8 cellular contexts compared by ENCODE assay signal in genomic region chr2:113324684-113325160, GRCh38. TPM values are rescaled to one million over a fixed set of nuclear protein-coding genes. Genes with fewer than 3 reads are reported as not detected.
DNase-seq lines count a peak whose midpoint lies in the region; ATAC-seq, FAIRE-seq and TF ChIP-seq lines count a peak whose summit lies in the region.

No MANE protein-coding gene starts in this region.

- intact Hi-C loops in CD14-positive monocyte (cut with micrococcal nuclease), result no loop called here
- intact Hi-C loops in OCI-LY7 (cut with micrococcal nuclease; ENCODE audit: unreplicated experiment), result no loop called here
- intact Hi-C loops in activated T-helper 2 cell treated with anti-CD3 and anti-CD28 coated beads, Interferon-gamma antibody, Interleukin-2, Interleukin-4, amounts not matched to agents 10 μg/mL and 5 μg/mL and 100 μg/mL, durations not matched to agents 14 hours and 24 hours and 36 hours (cut with micrococcal nuclease), result no loop called here
- intact Hi-C loops in upper lobe of right lung (cut with DNase I), result no loop called here

- H4K20me1 ChIP-seq in OCI-LY7 (ENCODE audit: insufficient read depth, low read length), result no peaks in the 10 kb centered on the region

- CTCF ChIA-PET in OCI-LY7 (lab: Charles Lee; ENCODE audit: unreplicated experiment), result no interaction called here

- H3K4me1 ChIP-seq in HUES48 (ENCODE audit: control insufficient read depth, insufficient read depth, low read length) (0 out of 2 replicates have a peak, but pooled peaks cover 3% of the 10 kb centered on the region), OCI-LY7 (ENCODE audit: insufficient read depth, low read length, poor library complexity, severe bottlenecking) (no peaks in the 10 kb centered on the region), upper lobe of right lung (peaks cover 4% of the 10 kb centered on the region)

- H3K9ac ChIP-seq in HUES48 (ENCODE audit: low read depth, low read length), result no peak overlapping the region

- H3K4me3 ChIP-seq in HUES48 (ENCODE audit: low read depth, low read length) (peak overlapping the region; percentile 58), OCI-LY7 (ENCODE audit: low read depth, low read length, poor library complexity, severe bottlenecking) (no peak overlapping the region), upper lobe of right lung (peak overlapping the region; percentile 52)

- H3K27me3 ChIP-seq in HUES48 (ENCODE audit: control insufficient read depth, insufficient read depth, low read length), result peaks cover 16% of the 10 kb centered on the region
- H3K27me3 ChIP-seq in upper lobe of right lung, result no peaks in the 10 kb centered on the region

- ATAC-seq in upper lobe of right lung, result peak; percentile 86
- ATAC-seq in HG03354 (IDR thresholded peaks at IDR 0.05; ENCODE audit: poor library complexity, severe bottlenecking, unreplicated experiment), result no peak

- no peaks in the 10 kb centered on the region for H3K36me3 Mint-ChIP-seq in CD14-positive monocyte
- no peaks in the 10 kb centered on the region for H3K36me3 Mint-ChIP-seq in activated T-helper 2 cell treated with anti-CD3 and anti-CD28 coated beads, Interferon-gamma antibody, Interleukin-2, Interleukin-4, amounts not matched to agents 10 μg/mL and 5 μg/mL and 100 μg/mL, durations not matched to agents 14 hours and 24 hours and 36 hours (ENCODE audit: low read depth)
- H3K36me3 Mint-ChIP-seq in osteocyte (ENCODE audit: unreplicated experiment), result no peaks in the 10 kb centered on the region

- no peak overlapping the region for H3K27ac Mint-ChIP-seq in CD14-positive monocyte
- no peak overlapping the region for H3K27ac Mint-ChIP-seq in activated T-helper 2 cell treated with anti-CD3 and anti-CD28 coated beads, Interferon-gamma antibody, Interleukin-2, Interleukin-4, amounts not matched to agents 10 μg/mL and 5 μg/mL and 100 μg/mL, durations not matched to agents 14 hours and 24 hours and 36 hours
- H3K27ac Mint-ChIP-seq in osteocyte (ENCODE audit: unreplicated experiment), result peak overlapping the region; percentile 97

- H3K4me3 Mint-ChIP-seq in CD14-positive monocyte (peak overlapping the region; percentile 79 to 97), osteocyte (ENCODE audit: unreplicated experiment) (peak overlapping the region; percentile 77)
- H3K4me3 Mint-ChIP-seq in activated T-helper 2 cell treated with anti-CD3 and anti-CD28 coated beads, Interferon-gamma antibody, Interleukin-2, Interleukin-4, amounts not matched to agents 10 μg/mL and 5 μg/mL and 100 μg/mL, durations not matched to agents 14 hours and 24 hours and 36 hours (ENCODE audit: low read depth), result peak overlapping the region; percentile 67

- peak overlapping the region; percentile 32 for H3K4me2 ChIP-seq in OCI-LY7 (ENCODE audit: low read length)

- TF ChIP-seq CTCF in CD14-positive monocyte (IDR thresholded peaks at IDR 0.05), result no peak
- TF ChIP-seq CTCF in OCI-LY7 (conservative IDR thresholded peaks at IDR 0.05; ENCODE audit: low read length), result no peak
- no peak for TF ChIP-seq CTCF in osteocyte (IDR thresholded peaks at IDR 0.05)
- no peak for TF ChIP-seq CTCF in upper lobe of right lung (IDR thresholded peaks at IDR 0.05)

- DNase-seq in CD14-positive monocyte (ENCODE audit: low spot score), result no peak
- DNase-seq in OCI-LY7 (ENCODE audit: low spot score), result no peak
- peak; percentile 16 for DNase-seq in activated T-helper 2 cell treated with anti-CD3 and anti-CD28 coated beads, Interferon-gamma antibody, Interleukin-2, Interleukin-4, amounts not matched to agents 10 μg/mL and 5 μg/mL and 100 μg/mL, durations not matched to agents 14 hours and 24 hours and 36 hours (ENCODE audit: low spot score)
- DNase-seq in frontal cortex (ENCODE audit: low spot score in 2 of 2), result peak; percentile 52 to 76
- DNase-seq in osteocyte (ENCODE audit: extremely low spot score, unreplicated experiment), result peak; percentile 88
- peak; percentile 78 for DNase-seq in upper lobe of right lung

- BruUV-seq in OCI-LY7 (replicated peaks; lab: Mats Ljungman, UMichigan), result no TSS peak

- H3K27me3 Mint-ChIP-seq in CD14-positive monocyte (ENCODE audit: low read depth in 3 of 3) (peaks cover 7 to 24% (median 9%) of the 10 kb centered on the region in 3 donors), osteocyte (ENCODE audit: unreplicated experiment) (no peaks in the 10 kb centered on the region)
- H3K27me3 Mint-ChIP-seq in activated T-helper 2 cell treated with anti-CD3 and anti-CD28 coated beads, Interferon-gamma antibody, Interleukin-2, Interleukin-4, amounts not matched to agents 10 μg/mL and 5 μg/mL and 100 μg/mL, durations not matched to agents 14 hours and 24 hours and 36 hours (ENCODE audit: low read depth), result peaks cover 21% of the 10 kb centered on the region

- H3K27ac ChIP-seq in HUES48 (ENCODE audit: low read depth, low read length), result no peak overlapping the region
- H3K27ac ChIP-seq in OCI-LY7 (ENCODE audit: low read depth, low read length, poor library complexity, severe bottlenecking), result no peak overlapping the region
- peak overlapping the region; percentile 58 for H3K27ac ChIP-seq in upper lobe of right lung

- no peak overlapping the region for H2AFZ ChIP-seq in OCI-LY7 (ENCODE audit: low read length)

- POLR2A ChIA-PET in OCI-LY7 (lab: Charles Lee), result no interaction called here

- no peaks in the 10 kb centered on the region for H3K79me2 ChIP-seq in OCI-LY7 (ENCODE audit: insufficient read depth, low read depth, low read length)

- no peaks in the 10 kb centered on the region for H3K9me3 ChIP-seq in HUES48 (ENCODE audit: control insufficient read depth, insufficient read depth, low read length)
- no peaks in the 10 kb centered on the region for H3K9me3 ChIP-seq in OCI-LY7 (ENCODE audit: low read length)
- H3K9me3 ChIP-seq in upper lobe of right lung, result no peaks in the 10 kb centered on the region

- H3K36me3 ChIP-seq in HUES48 (ENCODE audit: control insufficient read depth, insufficient read depth, low read length) (no peaks in the 10 kb centered on the region), OCI-LY7 (ENCODE audit: insufficient read depth, low read length) (no peaks in the 10 kb centered on the region), upper lobe of right lung (no peaks in the 10 kb centered on the region)

- H3K4me1 Mint-ChIP-seq in CD14-positive monocyte, result peaks cover 13% of the 10 kb centered on the region
- peaks cover 14% of the 10 kb centered on the region for H3K4me1 Mint-ChIP-seq in activated T-helper 2 cell treated with anti-CD3 and anti-CD28 coated beads, Interferon-gamma antibody, Interleukin-2, Interleukin-4, amounts not matched to agents 10 μg/mL and 5 μg/mL and 100 μg/mL, durations not matched to agents 14 hours and 24 hours and 36 hours (ENCODE audit: low read depth)
- H3K4me1 Mint-ChIP-seq in osteocyte (ENCODE audit: unreplicated experiment), result peaks cover 41% of the 10 kb centered on the region

- peaks cover 0 to 2% (median 0%) of the 10 kb centered on the region in 7 donors for H3K9me3 Mint-ChIP-seq in CD14-positive monocyte
- no peaks in the 10 kb centered on the region for H3K9me3 Mint-ChIP-seq in activated T-helper 2 cell treated with anti-CD3 and anti-CD28 coated beads, Interferon-gamma antibody, Interleukin-2, Interleukin-4, amounts not matched to agents 10 μg/mL and 5 μg/mL and 100 μg/mL, durations not matched to agents 14 hours and 24 hours and 36 hours
- H3K9me3 Mint-ChIP-seq in osteocyte (ENCODE audit: unreplicated experiment), result no peaks in the 10 kb centered on the region

- no peak for FAIRE-seq in frontal cortex (lab: Jason Lieb, UNC)

- no peaks in the 10 kb centered on the region for H3K9me2 ChIP-seq in OCI-LY7 (ENCODE audit: insufficient read depth, low read length)

RNA-seq across cellular contexts. Expression of gene PAX8, which starts 46.0 kb away (rescaled TPM):
- under 1 TPM; 0.26 to 0.36 TPM for polyA plus RNA-seq in CD14-positive monocyte
- total RNA-seq in OCI-LY7 (2014; rRNA removed; shearing (Covaris generic)), result 0.90 and 2.6 TPM in 2 replicates
- total RNA-seq in OCI-LY7 (2022), result 1.6 and 3.6 TPM in 2 replicates
- 0.76 and 0.84 TPM in 2 replicates for total RNA-seq in activated T-helper 2 cell treated with anti-CD3 and anti-CD28 coated beads, Interferon-gamma antibody, Interleukin-2, Interleukin-4, amounts not matched to agents 10 μg/mL and 5 μg/mL and 100 μg/mL, durations not matched to agents 14 hours and 24 hours and 36 hours
- total RNA-seq in frontal cortex, result under 0.01 TPM
- not detected in 2 replicates for total RNA-seq in osteocyte
- 1.6 TPM for total RNA-seq in upper lobe of right lung

Comparison
In these comparisons a context has a peak if more than half of its experiments do, and no peak if none do; other contexts are left out.
1. DNase-seq: peak in activated T-helper 2 cell treated with anti-CD3 and anti-CD28 coated beads, Interferon-gamma antibody, Interleukin-2, Interleukin-4, amounts not matched to agents 10 μg/mL and 5 μg/mL and 100 μg/mL, durations not matched to agents 14 hours and 24 hours and 36 hours (single experiment), frontal cortex (2 of 2), osteocyte (single experiment) and upper lobe of right lung (single experiment); none in CD14-positive monocyte (single experiment) and OCI-LY7 (single experiment).
2. Peak in every context shown above with its lines, with median percentiles within 50 percentile points of each other: H3K4me3 Mint-ChIP-seq.